Comparison of ENCODE assay signal across 17 cellular contexts in genomic region chr1:209617047-209617673, GRCh38. TPM values are rescaled to one million over a fixed set of nuclear protein-coding genes. Genes with fewer than 3 reads are reported as not detected.
"Had no signal": no experiment of that assay in that cellular context is flagged by ENCODE, and none has a peak within 500 bp of the region (broad histone marks: within the 10 kb centered on the region; RNA-seq: fewer than 3 reads in every experiment).

No MANE protein-coding gene starts in this region.

- H3K27me3 ChIP-seq: ovary, tibial artery, uterus had no signal

- H3K36me3 ChIP-seq: ovary, tibial artery, uterus, WERI-Rb-1 had no signal

- H3K4me3 ChIP-seq: ovary, tibial artery, uterus had no signal

- H3K9me3 ChIP-seq: ovary, tibial artery, uterus had no signal

- ATAC-seq: effector memory CD8-positive, alpha-beta T cell; naive thymus-derived CD4-positive, alpha-beta T cell had no signal

- DNase-seq: activated CD4-positive, alpha-beta T cell treated with anti-CD3 and anti-CD28 coated beads, Interleukin-2, amount 50 U/mL, for 4 hours; activated gamma-delta T cell; effector memory CD8-positive, alpha-beta T cell; foreskin fibroblast; glutamatergic neuron; mesendoderm; naive thymus-derived CD4-positive, alpha-beta T cell; ovary; stimulated activated naive CD4-positive, alpha-beta T cell; uterus; WERI-Rb-1 had no signal

- H3K27ac ChIP-seq: ovary, tibial artery, uterus, WERI-Rb-1 had no signal

- H3K4me1 ChIP-seq: uterus had no signal

- FAIRE-seq: astrocyte had no signal

RNA-seq across cellular contexts. Expression of gene CAMK1G, which starts 33.6 kb away (rescaled TPM):
- total RNA-seq: bronchial epithelial cell; dermis microvascular lymphatic vessel endothelial cell; naive thymus-derived CD4-positive, alpha-beta T cell; pulmonary artery endothelial cell; T-helper 2 cell treated with Interferon-gamma antibody and Interleukin-4, amounts not matched to agents 100 ng/mL and 5 ng/mL, for 36 hours had no signal
- polyA plus RNA-seq: naive thymus-derived CD4-positive, alpha-beta T cell had no signal
